22 cellular contexts compared by ENCODE assay signal in the genomic region with DNA sequence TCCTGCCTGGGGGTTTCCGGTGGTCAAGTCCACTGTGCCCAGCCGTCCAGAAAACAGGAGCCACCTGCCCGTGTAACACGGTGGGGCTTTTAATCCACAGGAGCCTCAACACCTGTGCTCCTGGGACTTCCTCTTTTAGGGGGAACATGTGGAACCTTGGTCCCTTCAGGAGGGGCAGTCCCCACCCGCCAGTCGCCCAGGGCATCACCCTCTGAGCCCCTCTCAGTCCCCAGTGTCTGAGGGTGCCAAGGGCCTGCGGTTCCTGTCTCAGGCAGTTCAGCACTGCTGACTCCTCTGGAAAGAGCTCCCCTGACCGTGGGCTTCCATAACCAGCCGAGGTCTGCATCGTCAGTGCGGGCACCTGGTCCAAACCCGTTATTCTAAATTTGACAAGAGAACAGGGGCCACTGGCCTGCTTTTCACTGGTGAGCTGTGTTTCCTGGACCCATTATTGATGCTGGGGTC. TPM values are rescaled to one million over a fixed set of nuclear protein-coding genes. Genes with fewer than 3 reads are reported as not detected.
A peak's percentile ranks its signal among the peaks of the same experiment; 100 is the strongest.
DNase-seq lines count a peak whose midpoint lies in the region; ATAC-seq, FAIRE-seq and TF ChIP-seq lines count a peak whose summit lies in the region.
"Had no signal": no experiment of that assay in that cellular context is flagged by ENCODE, and none has a peak within 500 bp of the region (broad histone marks: within the 10 kb centered on the region; RNA-seq: fewer than 3 reads in every experiment).

No MANE protein-coding gene starts in this region.

- TF ChIP-seq POLR2A in GM12878 (IDR thresholded peaks at IDR 0.05; ENCODE audit: low read depth, low read length) = no peak

- peak overlapping the region; percentile 26 for H2BK12ac ChIP-seq in neuronal stem cell (ENCODE audit: low read length)

- H3K9me3 ChIP-seq in GM12878 (replicated peaks; ENCODE audit: control insufficient read depth, insufficient read depth, low read length) = no peaks in the 10 kb centered on the region
- no peaks in the 10 kb centered on the region for H3K9me3 ChIP-seq in neuronal stem cell (replicated peaks in 1 of 2; ENCODE audit: control insufficient read depth in 2 of 2, insufficient read depth in 1 of 2, low read depth in 1 of 2, low read length in 2 of 2)
- H3K9me3 ChIP-seq: Caco-2 had no signal

- TF ChIP-seq RAD21 in GM12878 (IDR thresholded peaks at IDR 0.05; ENCODE audit: insufficient read depth, low read depth, low read length) = no peak

- H3K14ac ChIP-seq in neuronal stem cell (ENCODE audit: low read length) = no peak overlapping the region

- H3K36me3 ChIP-seq in GM12878 (ENCODE audit: control insufficient read depth in 2 of 2, insufficient read depth in 2 of 2, low read length in 1 of 2) (no peaks in the 10 kb centered on the region), neuronal stem cell (replicated peaks in 1 of 2; ENCODE audit: control insufficient read depth in 2 of 2, insufficient read depth in 2 of 2, low read length in 2 of 2) (no peaks in the 10 kb centered on the region)

- H2AFZ ChIP-seq in GM12878 (ENCODE audit: control insufficient read depth, low read depth, low read length) = no peak overlapping the region
- no peak overlapping the region for H2AFZ ChIP-seq in neuronal stem cell (ENCODE audit: low read length)
- H2AFZ ChIP-seq: GM23338 had no signal

- no peaks in the 10 kb centered on the region for H3K79me2 ChIP-seq in GM12878 (ENCODE audit: control insufficient read depth, insufficient read depth, low read length)

- H4K91ac ChIP-seq in neuronal stem cell (ENCODE audit: low read depth, low read length, poor library complexity) = no peak overlapping the region

- TF ChIP-seq CTCF in GM12878 (IDR thresholded peaks at IDR 0.05 in 2 of 3, conservative IDR thresholded peaks at IDR 0.05 in 1 of 3; ENCODE audit: control insufficient read depth in 2 of 3, extremely low read depth in 1 of 3, insufficient read depth in 1 of 3, low read depth in 3 of 3, low read length in 3 of 3) = no peak
- no peak for TF ChIP-seq CTCF in D721Med (IDR thresholded peaks at IDR 0.05; ENCODE audit: insufficient read depth, missing control alignments)

- H3K9ac ChIP-seq in GM12878 (ENCODE audit: control insufficient read depth, insufficient read depth, low read length) (no peak overlapping the region), neuronal stem cell (ENCODE audit: low read depth, low read length, poor library complexity) (no peak overlapping the region)

- H3K18ac ChIP-seq in neuronal stem cell (ENCODE audit: low read length) = no peak overlapping the region

- peak; percentile 6 for DNase-seq in Right ventricle myocardium superior
- DNase-seq in left cardiac atrium = no peak
- DNase-seq in GM12878 (ENCODE audit: low read depth, low spot score) = no peak
- no peak for DNase-seq in neuronal stem cell (ENCODE audit: low spot score)
- DNase-seq in central memory CD4-positive, alpha-beta T cell = no peak
- DNase-seq in D721Med (ENCODE audit: insufficient read length, low spot score) = no peak
- DNase-seq in activated T-cell treated with anti-CD3 and anti-CD28 coated beads for 4 hours = no peak
- DNase-seq: 8988T; C1 segment of cervical spinal cord; CD4-positive, alpha-beta T cell; DMS153; DMS79; GF-D8; HCEC 1CT had no signal

- H2BK120ac ChIP-seq in neuronal stem cell (ENCODE audit: low read depth, low read length) = no peak overlapping the region

- RAD21 ChIA-PET in GM12878 (lab: Charles Lee; ENCODE audit: unreplicated experiment) = no interaction called here

- H2BK15ac ChIP-seq in neuronal stem cell (ENCODE audit: low read length) = peak overlapping the region; percentile 27

- no peak overlapping the region for H3K23ac ChIP-seq in neuronal stem cell (ENCODE audit: low read depth, low read length, poor library complexity)

- H3K27ac ChIP-seq in GM12878 (ENCODE audit: control insufficient read depth, insufficient read depth) (no peak overlapping the region), neuronal stem cell (replicated peaks; ENCODE audit: low read length) (no peak overlapping the region)
- H3K27ac ChIP-seq: HL-60 had no signal

- H3K4ac ChIP-seq in neuronal stem cell (ENCODE audit: low read length) = no peak overlapping the region

- SMC1A ChIA-PET in GM12878 (lab: Charles Lee; ENCODE audit: uncharacterized antibody, unreplicated experiment) = no interaction called here

- no peaks in the 10 kb centered on the region; a peak in 1 of 4 replicates for H3K27me3 ChIP-seq in GM12878 (replicated peaks in 1 of 2; ENCODE audit: control insufficient read depth in 2 of 2, insufficient read depth in 2 of 2, low read length in 1 of 2)
- H3K27me3 ChIP-seq in neuronal stem cell (ENCODE audit: control insufficient read depth in 3 of 3, insufficient read depth in 3 of 3, low read depth in 1 of 3, low read length in 3 of 3) = peaks cover 0 to 31% (median 0%) of the 10 kb centered on the region in 3 experiments

- H2BK5ac ChIP-seq in neuronal stem cell (ENCODE audit: low read length) = no peak overlapping the region

- H3K4me3 ChIP-seq in GM12878 (no peak overlapping the region), neuronal stem cell (ENCODE audit: low read length in 2 of 2) (no peak overlapping the region)
- H3K4me3 ChIP-seq: GM23338 had no signal

- CTCF ChIA-PET in GM12878 (lab: Yijun Ruan, JAX) = interaction anchor here (1.5 kb wide), 1 partner anchor 188 kb away, joined by 5 read pairs; no protein-coding TSS in a partner anchor

- no peak overlapping the region for H3K4me2 ChIP-seq in GM12878 (ENCODE audit: control insufficient read depth, insufficient read depth)
- no peak overlapping the region for H3K4me2 ChIP-seq in neuronal stem cell (ENCODE audit: insufficient read depth, low read length, poor library complexity, severe bottlenecking)
- H3K4me2 ChIP-seq: GM23338 had no signal

- ATAC-seq in Right ventricle myocardium superior (ENCODE audit: poor library complexity) = no peak
- ATAC-seq in left cardiac atrium = no peak
- ATAC-seq in GM12878 = no peak
- no peak for ATAC-seq in HG03520 (IDR thresholded peaks at IDR 0.05; ENCODE audit: unreplicated experiment)
- ATAC-seq: GM23338 had no signal

- FAIRE-seq in GM12878 (lab: Jason Lieb, UNC) = no peak
- FAIRE-seq in D721Med (lab: Jason Lieb, UNC) = no peak
- FAIRE-seq: H54 had no signal

- H3K79me1 ChIP-seq in neuronal stem cell (ENCODE audit: low read depth, low read length) = no peaks in the 10 kb centered on the region

- 21% methylated on average over 12 of the region's 12 CpGs for WGBS in GM12878 (ENCODE audit: insufficient coverage, insufficient replicate concordance, low lambda C conversion rate, missing lambda C conversion rate)
- WGBS in neuronal stem cell (ENCODE audit: extremely low coverage in 2 of 2, insufficient read length in 2 of 2, insufficient replicate concordance in 1 of 2), 2 donors = no CpG with 5 or more reads among the region's 12 CpGs

- TF ChIP-seq EP300 in GM12878 (IDR thresholded peaks at IDR 0.05; ENCODE audit: borderline replicate concordance in 1 of 2, control insufficient read depth in 1 of 2, low read depth in 2 of 2, low read length in 2 of 2) = no peak

- BruUV-seq in GM12878 (replicated peaks; lab: Mats Ljungman, UMichigan) = no TSS peak

- H2AK5ac ChIP-seq in neuronal stem cell (ENCODE audit: low read depth, low read length) = peak overlapping the region; percentile 8

- intact Hi-C loops in Right ventricle myocardium superior (cut with DNase I) = no loop called here
- intact Hi-C loops in left cardiac atrium (cut with DNase I) = no loop called here
- intact Hi-C loops in GM12878 (cut with micrococcal nuclease; ENCODE audit: unreplicated experiment) = no loop called here

- no peaks in the 10 kb centered on the region for H4K20me1 ChIP-seq in GM12878 (ENCODE audit: control insufficient read depth, insufficient read depth)

- H3K4me1 ChIP-seq in GM12878 (ENCODE audit: control insufficient read depth, insufficient read depth, low read length) (no peaks in the 10 kb centered on the region), neuronal stem cell (ENCODE audit: control insufficient read depth in 2 of 2, insufficient read depth in 1 of 2, low read depth in 1 of 2, low read length in 2 of 2) (no peaks in the 10 kb centered on the region)
- H3K4me1 ChIP-seq: Caco-2 had no signal

- no peak overlapping the region for H4K8ac ChIP-seq in neuronal stem cell (ENCODE audit: low read depth, low read length)

- in situ Hi-C loops in GM12878 (cut with MboI) = no loop called here

- POLR2A ChIA-PET in GM12878 (lab: Charles Lee) = interaction anchor here (0.6 kb wide), 1 partner anchor 26 kb away, joined by 5 read pairs; no protein-coding TSS in a partner anchor

RNA-seq across cellular contexts. Expression of a gene that starts 15.8 kb away (rescaled TPM):
- not detected for total RNA-seq in Right ventricle myocardium superior
- total RNA-seq in left cardiac atrium = not detected
- total RNA-seq in GM12878 (2013; cell fraction: nucleolus; rRNA removed) = not detected in 2 replicates
- total RNA-seq in GM12878 (2014; rRNA removed) = not detected in 2 replicates
- total RNA-seq in GM12878 (2014; rRNA removed; fragmentation: Illumina TruSeq; extraction: Trizol) = not detected in 2 replicates
- total RNA-seq in GM12878 (2021) = not detected in 2 replicates
- polyA plus RNA-seq in GM12878 (2011; ENCODE audit: low read depth) = not detected
- not detected in 2 replicates for polyA plus RNA-seq in GM12878 (2011; rRNA removed)
- not detected in 2 replicates for polyA plus RNA-seq in GM12878 (2011; cell fraction: cytosol; rRNA removed)
- polyA plus RNA-seq in GM12878 (2011; cell fraction: nucleus; rRNA removed) = not detected in 2 replicates
- not detected in 2 replicates for polyA plus RNA-seq in GM12878 (2012)
- not detected in 2 replicates for polyA plus RNA-seq in GM12878 (2014; fragmentation: Illumina TruSeq; extraction: Trizol)
- polyA plus RNA-seq in GM12878 (2014; fragmentation: Nextera tagmentation; extraction: Ambion mirVana) = not detected
- polyA plus RNA-seq in GM12878 (2014; rRNA removed) = not detected in 2 replicates
- not detected for polyA plus RNA-seq in GM12878 (2016; fragmentation: Nextera tagmentation; extraction: Ambion mirVana)
- not detected in 2 replicates for polyA minus RNA-seq in GM12878 (2011; rRNA and poly(A)+ RNA removed)
- polyA minus RNA-seq in GM12878 (2011; cell fraction: cytosol; rRNA and poly(A)+ RNA removed) = not detected in 2 replicates
- polyA minus RNA-seq in GM12878 (2011; cell fraction: nucleus; rRNA and poly(A)+ RNA removed) = not detected in 2 replicates
- not detected for polyA plus RNA-seq in neuronal stem cell (2013, experiment 1 of 2)
- polyA plus RNA-seq in neuronal stem cell (2013, experiment 2 of 2) = not detected
- total RNA-seq: A673; Caco-2; CD4-positive, alpha-beta T cell; GM23338; HT1080 had no signal
- polyA plus RNA-seq: AG04450, GM23338 had no signal

RNA-seq across cellular contexts. Expression of a gene that starts 23.5 kb away (rescaled TPM):
- not detected for total RNA-seq in Right ventricle myocardium superior
- not detected for total RNA-seq in left cardiac atrium
- total RNA-seq in GM12878 (2013; cell fraction: nucleolus; rRNA removed) = not detected in 2 replicates
- total RNA-seq in GM12878 (2014; rRNA removed) = not detected in 2 replicates
- total RNA-seq in GM12878 (2014; rRNA removed; fragmentation: Illumina TruSeq; extraction: Trizol) = not detected in 2 replicates
- total RNA-seq in GM12878 (2021) = not detected in 2 replicates
- polyA plus RNA-seq in GM12878 (2011; ENCODE audit: low read depth) = not detected
- not detected in 2 replicates for polyA plus RNA-seq in GM12878 (2011; rRNA removed)
- polyA plus RNA-seq in GM12878 (2011; cell fraction: cytosol; rRNA removed) = not detected in 2 replicates
- polyA plus RNA-seq in GM12878 (2011; cell fraction: nucleus; rRNA removed) = not detected in 2 replicates
- polyA plus RNA-seq in GM12878 (2012) = not detected in 2 replicates
- not detected in 2 replicates for polyA plus RNA-seq in GM12878 (2014; fragmentation: Illumina TruSeq; extraction: Trizol)
- polyA plus RNA-seq in GM12878 (2014; fragmentation: Nextera tagmentation; extraction: Ambion mirVana) = not detected
- polyA plus RNA-seq in GM12878 (2014; rRNA removed) = not detected in 2 replicates
- not detected for polyA plus RNA-seq in GM12878 (2016; fragmentation: Nextera tagmentation; extraction: Ambion mirVana)
- not detected in 2 replicates for polyA minus RNA-seq in GM12878 (2011; rRNA and poly(A)+ RNA removed)
- polyA minus RNA-seq in GM12878 (2011; cell fraction: cytosol; rRNA and poly(A)+ RNA removed) = not detected in 2 replicates
- polyA minus RNA-seq in GM12878 (2011; cell fraction: nucleus; rRNA and poly(A)+ RNA removed) = not detected in 2 replicates
- not detected for polyA plus RNA-seq in neuronal stem cell (2013, experiment 1 of 2)
- not detected for polyA plus RNA-seq in neuronal stem cell (2013, experiment 2 of 2)
- total RNA-seq: A673; Caco-2; CD4-positive, alpha-beta T cell; GM23338; HT1080 had no signal
- polyA plus RNA-seq: AG04450, GM23338 had no signal

RNA-seq across cellular contexts. Expression of a gene that starts 37.1 kb away (rescaled TPM):
- total RNA-seq in Right ventricle myocardium superior (not detected), left cardiac atrium (not detected), GM12878 (2014; rRNA removed) (not detected in 2 replicates), GM12878 (2014; rRNA removed; fragmentation: Illumina TruSeq; extraction: Trizol) (not detected in 2 replicates), GM12878 (2021) (not detected in 2 replicates)
- total RNA-seq in GM12878 (2013; cell fraction: nucleolus; rRNA removed) = not detected in 2 replicates
- not detected for polyA plus RNA-seq in GM12878 (2011; ENCODE audit: low read depth)
- polyA plus RNA-seq in GM12878 (2011; rRNA removed) (not detected in 2 replicates), GM12878 (2014; fragmentation: Illumina TruSeq; extraction: Trizol) (not detected in 2 replicates), GM12878 (2014; fragmentation: Nextera tagmentation; extraction: Ambion mirVana) (not detected), GM12878 (2014; rRNA removed) (not detected in 2 replicates), GM12878 (2016; fragmentation: Nextera tagmentation; extraction: Ambion mirVana) (not detected)
- not detected in 2 replicates for polyA plus RNA-seq in GM12878 (2011; cell fraction: cytosol; rRNA removed)
- not detected in 2 replicates for polyA plus RNA-seq in GM12878 (2011; cell fraction: nucleus; rRNA removed)
- polyA plus RNA-seq in GM12878 (2012) = not detected in 2 replicates
- not detected in 2 replicates for polyA minus RNA-seq in GM12878 (2011; rRNA and poly(A)+ RNA removed)
- not detected in 2 replicates for polyA minus RNA-seq in GM12878 (2011; cell fraction: cytosol; rRNA and poly(A)+ RNA removed)
- not detected in 2 replicates for polyA minus RNA-seq in GM12878 (2011; cell fraction: nucleus; rRNA and poly(A)+ RNA removed)
- not detected for polyA plus RNA-seq in neuronal stem cell (2013, experiment 1 of 2)
- not detected for polyA plus RNA-seq in neuronal stem cell (2013, experiment 2 of 2)
- total RNA-seq: A673; Caco-2; CD4-positive, alpha-beta T cell; GM23338; HT1080 had no signal
- polyA plus RNA-seq: AG04450, GM23338 had no signal

RNA-seq across cellular contexts. Expression of a gene that starts 47.3 kb away (rescaled TPM):
- not detected for total RNA-seq in Right ventricle myocardium superior
- not detected for total RNA-seq in left cardiac atrium
- not detected in 2 replicates for total RNA-seq in GM12878 (2013; cell fraction: nucleolus; rRNA removed)
- not detected in 2 replicates for total RNA-seq in GM12878 (2014; rRNA removed)
- not detected in 2 replicates for total RNA-seq in GM12878 (2014; rRNA removed; fragmentation: Illumina TruSeq; extraction: Trizol)
- not detected in 2 replicates for total RNA-seq in GM12878 (2021)
- polyA plus RNA-seq in GM12878 (2011; ENCODE audit: low read depth) = not detected
- not detected in 2 replicates for polyA plus RNA-seq in GM12878 (2011; rRNA removed)
- polyA plus RNA-seq in GM12878 (2011; cell fraction: cytosol; rRNA removed) = not detected in 2 replicates
- not detected in 2 replicates for polyA plus RNA-seq in GM12878 (2011; cell fraction: nucleus; rRNA removed)
- not detected in 2 replicates for polyA plus RNA-seq in GM12878 (2012)
- not detected in 2 replicates for polyA plus RNA-seq in GM12878 (2014; fragmentation: Illumina TruSeq; extraction: Trizol)
- not detected for polyA plus RNA-seq in GM12878 (2014; fragmentation: Nextera tagmentation; extraction: Ambion mirVana)
- not detected in 2 replicates for polyA plus RNA-seq in GM12878 (2014; rRNA removed)
- polyA plus RNA-seq in GM12878 (2016; fragmentation: Nextera tagmentation; extraction: Ambion mirVana) = not detected
- polyA minus RNA-seq in GM12878 (2011; rRNA and poly(A)+ RNA removed) = 0.22 TPM in 1 of 2 replicates, not detected in the other
- polyA minus RNA-seq in GM12878 (2011; cell fraction: cytosol; rRNA and poly(A)+ RNA removed) = not detected in 2 replicates
- polyA minus RNA-seq in GM12878 (2011; cell fraction: nucleus; rRNA and poly(A)+ RNA removed) = not detected in 2 replicates
- polyA plus RNA-seq in neuronal stem cell (2013, experiment 1 of 2) = not detected
- not detected for polyA plus RNA-seq in neuronal stem cell (2013, experiment 2 of 2)
- total RNA-seq: A673; Caco-2; CD4-positive, alpha-beta T cell; GM23338; HT1080 had no signal
- polyA plus RNA-seq: AG04450, GM23338 had no signal

RNA-seq across cellular contexts. Expression of a gene that starts 51.6 kb away (rescaled TPM):
- total RNA-seq in Right ventricle myocardium superior (not detected), left cardiac atrium (not detected), GM12878 (2014; rRNA removed) (not detected in 2 replicates), GM12878 (2014; rRNA removed; fragmentation: Illumina TruSeq; extraction: Trizol) (not detected in 2 replicates), GM12878 (2021) (not detected in 2 replicates)
- total RNA-seq in GM12878 (2013; cell fraction: nucleolus; rRNA removed) = not detected in 2 replicates
- not detected for polyA plus RNA-seq in GM12878 (2011; ENCODE audit: low read depth)
- polyA plus RNA-seq in GM12878 (2011; rRNA removed) (not detected in 2 replicates), GM12878 (2014; fragmentation: Illumina TruSeq; extraction: Trizol) (not detected in 2 replicates), GM12878 (2014; fragmentation: Nextera tagmentation; extraction: Ambion mirVana) (not detected), GM12878 (2014; rRNA removed) (not detected in 2 replicates), GM12878 (2016; fragmentation: Nextera tagmentation; extraction: Ambion mirVana) (not detected)
- not detected in 2 replicates for polyA plus RNA-seq in GM12878 (2011; cell fraction: cytosol; rRNA removed)
- not detected in 2 replicates for polyA plus RNA-seq in GM12878 (2011; cell fraction: nucleus; rRNA removed)
- not detected in 2 replicates for polyA plus RNA-seq in GM12878 (2012)
- not detected in 2 replicates for polyA minus RNA-seq in GM12878 (2011; rRNA and poly(A)+ RNA removed)
- polyA minus RNA-seq in GM12878 (2011; cell fraction: cytosol; rRNA and poly(A)+ RNA removed) = not detected in 2 replicates
- not detected in 2 replicates for polyA minus RNA-seq in GM12878 (2011; cell fraction: nucleus; rRNA and poly(A)+ RNA removed)
- not detected for polyA plus RNA-seq in neuronal stem cell (2013, experiment 1 of 2)
- polyA plus RNA-seq in neuronal stem cell (2013, experiment 2 of 2) = not detected
- total RNA-seq: A673; Caco-2; CD4-positive, alpha-beta T cell; GM23338; HT1080 had no signal
- polyA plus RNA-seq: AG04450, GM23338 had no signal
